In the genomic region with DNA sequence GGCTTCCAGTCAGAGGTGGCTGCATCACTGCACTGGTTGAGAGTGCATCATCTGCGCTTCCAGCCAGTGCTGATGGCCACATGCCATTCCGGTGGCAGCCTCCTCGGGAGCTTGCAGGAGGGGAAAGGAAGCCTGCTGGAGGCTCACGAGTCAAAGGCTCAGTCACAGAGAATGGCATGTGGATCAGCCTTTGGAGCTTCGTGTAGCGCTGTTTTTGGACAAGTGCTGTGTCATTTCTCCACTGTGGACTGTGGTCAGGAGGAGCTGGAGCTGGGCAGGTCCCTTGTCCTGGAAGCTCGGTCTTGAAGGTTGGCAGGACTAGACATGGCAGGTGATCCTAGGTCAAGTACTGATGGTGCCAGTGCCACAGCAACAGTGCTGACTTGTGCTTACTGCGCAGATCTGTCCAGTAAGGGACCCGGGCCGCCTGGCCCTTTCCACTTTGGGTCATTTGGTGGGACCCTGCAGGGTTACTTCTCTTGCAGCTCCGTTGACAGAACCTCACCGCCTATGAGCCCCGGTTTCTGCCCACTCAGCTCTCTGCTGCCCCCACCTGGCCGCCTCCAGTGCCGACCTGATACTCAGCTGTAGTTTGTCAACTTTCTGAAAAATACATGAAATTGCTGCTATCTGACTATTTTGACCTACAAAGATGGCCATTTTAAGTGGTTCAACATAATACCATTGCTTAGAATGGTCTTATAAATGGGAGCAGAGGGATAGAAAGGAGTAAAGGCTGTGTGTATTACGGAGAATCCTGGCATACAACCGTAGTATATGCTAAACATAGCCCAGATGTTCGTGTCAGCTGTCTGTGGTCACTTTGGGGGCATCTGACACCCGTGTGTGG, we compare ENCODE assay signal across 8 cellular contexts. TPM values are rescaled to one million over a fixed set of nuclear protein-coding genes. Genes with fewer than 3 reads are reported as not detected.
DNase-seq lines count a peak whose midpoint lies in the region; ATAC-seq and TF ChIP-seq lines count a peak whose summit lies in the region.

No MANE protein-coding gene starts in this region.

- no peaks in the 10 kb centered on the region for H4K20me1 ChIP-seq in OCI-LY1 (ENCODE audit: insufficient read depth, low read length)

- H2AFZ ChIP-seq in OCI-LY1 (ENCODE audit: low read length), result no peak overlapping the region

- CTCF ChIA-PET in CD8-positive, alpha-beta T cell (lab: Charles Lee), result interaction anchor here (0.6 to 3.2 kb wide), 48 partner anchors 9 to 479 kb away, joined by 3 to 20 read pairs (median 4); a partner anchor contains a TSS
- CTCF ChIA-PET in HEK293T (lab: Yijun Ruan, JAX), result interaction anchor here (0.6 to 1.9 kb wide), 12 partner anchors 9 to 352 kb away, joined by 3 to 7 read pairs (median 3); a partner anchor contains a TSS

- H3K27ac ChIP-seq in CD8-positive, alpha-beta T cell (ENCODE audit: low read depth, low read length), result no peak overlapping the region
- H3K27ac ChIP-seq in OCI-LY1 (ENCODE audit: low read depth, low read length, poor library complexity, severe bottlenecking), result no peak overlapping the region

- TF ChIP-seq CTCF in CD8-positive, alpha-beta T cell (IDR thresholded peaks at IDR 0.05), result peak; percentile 86
- TF ChIP-seq CTCF in OCI-LY1 (IDR thresholded peaks at IDR 0.05; ENCODE audit: low read length), result peak; percentile 97

- H3K9me2 ChIP-seq in OCI-LY1 (ENCODE audit: low read depth, low read length), result no peaks in the 10 kb centered on the region

- POLR2A ChIA-PET in CD8-positive, alpha-beta T cell (lab: Charles Lee), result no interaction called here
- POLR2A ChIA-PET in HEK293T (lab: Yijun Ruan, JAX), result interaction anchor here (1.2 kb wide), 1 partner anchor 144 kb away, joined by 4 read pairs; no protein-coding TSS in a partner anchor

- no peak for TF ChIP-seq POLR2A in erythroblast (IDR thresholded peaks at IDR 0.05; ENCODE audit: low read length)

- H3K36me3 Mint-ChIP-seq in CD8-positive, alpha-beta T cell, result no peaks in the 10 kb centered on the region
- no peaks in the 10 kb centered on the region for H3K36me3 Mint-ChIP-seq in naive B cell

- H3K9ac ChIP-seq in OCI-LY1 (ENCODE audit: low read length), result no peak overlapping the region

- no peaks in the 10 kb centered on the region for H3K9me3 ChIP-seq in CD8-positive, alpha-beta T cell (ENCODE audit: low read length)
- H3K9me3 ChIP-seq in OCI-LY1 (ENCODE audit: low read length), result no peaks in the 10 kb centered on the region

- H3F3A ChIP-seq in OCI-LY1 (ENCODE audit: insufficient read depth, low read length), result no peaks in the 10 kb centered on the region

- H3K27ac Mint-ChIP-seq in CD8-positive, alpha-beta T cell, result no peak overlapping the region
- peak overlapping the region in 2 of 6 donors; percentile 6 to 38 for H3K27ac Mint-ChIP-seq in naive B cell

- no peaks in the 10 kb centered on the region for H3K27me3 ChIP-seq in CD8-positive, alpha-beta T cell (ENCODE audit: insufficient read depth, low read length)
- H3K27me3 ChIP-seq in OCI-LY1 (ENCODE audit: insufficient read depth, low read length), result no peaks in the 10 kb centered on the region

- ATAC-seq in CD8-positive, alpha-beta T cell, result peak; percentile 92
- peak; percentile 92 to 93 for ATAC-seq in naive B cell (ENCODE audit: low read depth in 2 of 2)
- ATAC-seq in GM18502 (IDR thresholded peaks at IDR 0.05; ENCODE audit: poor library complexity, unreplicated experiment), result no peak

- intact Hi-C loops in CD8-positive, alpha-beta T cell (cut with DNase I, micrococcal nuclease), result loop anchor here (1.0 to 10.0 kb wide), 4 partner anchors 164 to 468 kb away; no protein-coding TSS in a partner anchor

- H3K9me3 Mint-ChIP-seq in CD8-positive, alpha-beta T cell, result no peaks in the 10 kb centered on the region
- H3K9me3 Mint-ChIP-seq in naive B cell, result peaks cover 0 to 2% (median 0%) of the 10 kb centered on the region in 7 donors

- no peaks in the 10 kb centered on the region for H3K79me2 ChIP-seq in OCI-LY1 (ENCODE audit: insufficient read depth, low read length)

- H3K36me3 ChIP-seq in CD8-positive, alpha-beta T cell (ENCODE audit: insufficient read depth, low read length), result no peaks in the 10 kb centered on the region
- no peaks in the 10 kb centered on the region for H3K36me3 ChIP-seq in OCI-LY1 (ENCODE audit: insufficient read depth, low read length)

- peak; percentile 59 to 89 (median 74) for DNase-seq in CD8-positive, alpha-beta T cell
- DNase-seq in HEK293T (ENCODE audit: extremely low spot score) (peak; percentile 48), activated T-cell treated with anti-CD3 and anti-CD28 coated beads for 24 hours (ENCODE audit: low read depth) (peak; percentile 62), erythroblast (lab: John Stamatoyannopoulos, UW) (peak; percentile 65 to 83), naive B cell (peak; percentile 75)
- peak; percentile 93 for DNase-seq in stimulated activated CD8-positive, alpha-beta memory T cell treated with anti-CD3 and anti-CD28 coated beads, Interleukin-4, amount 100 ng/mL, for 48 hours

- no peaks in the 10 kb centered on the region for H3K4me1 ChIP-seq in CD8-positive, alpha-beta T cell (ENCODE audit: insufficient read depth, low read length)
- no peaks in the 10 kb centered on the region for H3K4me1 ChIP-seq in OCI-LY1 (ENCODE audit: insufficient read depth, low read length, severe bottlenecking)

- no peaks in the 10 kb centered on the region for H3K27me3 Mint-ChIP-seq in CD8-positive, alpha-beta T cell (ENCODE audit: low read depth)
- peaks cover 0 to 9% (median 4%) of the 10 kb centered on the region in 3 donors for H3K27me3 Mint-ChIP-seq in naive B cell

- no peak overlapping the region for H3K4me2 ChIP-seq in OCI-LY1 (ENCODE audit: low read length)

- no peak overlapping the region for H3K4me3 Mint-ChIP-seq in CD8-positive, alpha-beta T cell
- H3K4me3 Mint-ChIP-seq in naive B cell, result peak overlapping the region in 4 of 8 donors; percentile 2 to 59 (median 49)

- no peak overlapping the region for H3K4me3 ChIP-seq in CD8-positive, alpha-beta T cell (ENCODE audit: low read depth, low read length)
- H3K4me3 ChIP-seq in OCI-LY1 (ENCODE audit: low read depth, low read length, poor library complexity, severe bottlenecking), result no peak overlapping the region

- H3K4me1 Mint-ChIP-seq in CD8-positive, alpha-beta T cell (ENCODE audit: low read depth), result peaks cover 5% of the 10 kb centered on the region
- H3K4me1 Mint-ChIP-seq in naive B cell, result peaks cover 8 to 20% (median 14%) of the 10 kb centered on the region in 3 donors

TF ChIP-seq in HEK293T, 16 proteins besides CTCF, POLR2A, EP300 and RAD21:
- no peak for TF ChIP-seq FOXM1 (IDR thresholded peaks at IDR 0.05; ENCODE audit: borderline replicate concordance)
- TF ChIP-seq SP1 (IDR thresholded peaks at IDR 0.05), result no peak
- TF ChIP-seq, protein P1, sequence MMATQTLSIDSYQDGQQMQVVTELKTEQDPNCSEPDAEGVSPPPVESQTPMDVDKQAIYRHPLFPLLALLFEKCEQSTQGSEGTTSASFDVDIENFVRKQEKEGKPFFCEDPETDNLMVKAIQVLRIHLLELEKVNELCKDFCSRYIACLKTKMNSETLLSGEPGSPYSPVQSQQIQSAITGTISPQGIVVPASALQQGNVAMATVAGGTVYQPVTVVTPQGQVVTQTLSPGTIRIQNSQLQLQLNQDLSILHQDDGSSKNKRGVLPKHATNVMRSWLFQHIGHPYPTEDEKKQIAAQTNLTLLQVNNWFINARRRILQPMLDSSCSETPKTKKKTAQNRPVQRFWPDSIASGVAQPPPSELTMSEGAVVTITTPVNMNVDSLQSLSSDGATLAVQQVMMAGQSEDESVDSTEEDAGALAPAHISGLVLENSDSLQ (IDR thresholded peaks at IDR 0.05), result no peak
- no peak for TF ChIP-seq ARNT (IDR thresholded peaks at IDR 0.05)
- no peak for TF ChIP-seq CTBP1 (IDR thresholded peaks at IDR 0.05; ENCODE audit: borderline replicate concordance)
- TF ChIP-seq BHLHE40 (IDR thresholded peaks at IDR 0.05; ENCODE audit: borderline replicate concordance), result no peak
- no peak for TF ChIP-seq FOXA1 (IDR thresholded peaks at IDR 0.05)
- TF ChIP-seq FOXK2 (IDR thresholded peaks at IDR 0.05), result no peak

RNA-seq across cellular contexts. Expression of a gene that starts 27.6 kb away (rescaled TPM):
- total RNA-seq in CD8-positive, alpha-beta T cell, result not detected
- polyA plus RNA-seq in naive B cell (ENCODE audit: low read depth in 6 of 6), result under 1 TPM in 4 of 6 donors, not detected in 2; 0.05 to 0.12 (median 0.09) TPM
